In the genomic region with DNA sequence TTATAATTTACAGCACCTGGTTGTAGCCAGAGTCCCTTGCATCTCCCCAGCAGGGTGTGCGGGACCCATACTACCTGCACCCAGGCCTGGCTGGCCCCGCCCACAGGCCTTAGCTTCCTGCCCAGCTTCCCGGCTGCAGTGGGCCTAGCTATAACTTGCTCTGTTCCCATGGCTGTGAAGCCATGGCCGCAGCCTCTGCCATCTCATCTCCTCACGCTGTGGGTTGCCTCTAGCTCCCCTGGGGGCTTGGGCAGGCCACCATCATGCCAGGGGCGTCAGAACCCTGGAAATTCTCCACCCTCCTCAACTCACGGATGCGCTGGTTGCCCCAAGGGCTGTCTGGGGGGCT, we compare ENCODE assay signal across 18 cellular contexts. TPM values are rescaled to one million over a fixed set of nuclear protein-coding genes. Genes with fewer than 3 reads are reported as not detected.
DNase-seq lines count a peak whose midpoint lies in the region; ATAC-seq, FAIRE-seq and TF ChIP-seq lines count a peak whose summit lies in the region.
"Had no signal": no experiment of that assay in that cellular context is flagged by ENCODE, and none has a peak within 500 bp of the region (broad histone marks: within the 10 kb centered on the region; RNA-seq: fewer than 3 reads in every experiment).

No MANE protein-coding gene starts in this region.

- H2AFZ ChIP-seq in astrocyte (ENCODE audit: low read depth, low read length): no peak overlapping the region

- H3K79me2 ChIP-seq in astrocyte (ENCODE audit: insufficient read depth, low read length): no peaks in the 10 kb centered on the region

- H3K4me1 ChIP-seq in HUES48 (ENCODE audit: control insufficient read depth, insufficient read depth, low read length) (peaks cover 57% of the 10 kb centered on the region), astrocyte (ENCODE audit: insufficient read depth, low read length) (peaks cover 32% of the 10 kb centered on the region), iPS-20b (ENCODE audit: insufficient read depth, low read length) (peaks cover 49% of the 10 kb centered on the region), skeletal muscle tissue (ENCODE audit: control insufficient read depth in 3 of 3, insufficient read depth in 3 of 3, low read length in 3 of 3) (peaks cover 21 to 24% (median 23%) of the 10 kb centered on the region in 3 donors)

- H3K27ac ChIP-seq in HUES48 (ENCODE audit: low read depth, low read length) (peak overlapping the region; percentile 99), astrocyte (ENCODE audit: low read depth, low read length) (peak overlapping the region; percentile 84), iPS-20b (ENCODE audit: low read length) (peak overlapping the region; percentile 100), skeletal muscle tissue (ENCODE audit: low read depth, low read length) (peak overlapping the region; percentile 59)

- no peaks in the 10 kb centered on the region for H3K9me3 ChIP-seq in HUES48 (ENCODE audit: control insufficient read depth, insufficient read depth, low read length)
- H3K9me3 ChIP-seq in astrocyte (ENCODE audit: insufficient read depth, low read depth, low read length): no peaks in the 10 kb centered on the region
- H3K9me3 ChIP-seq in iPS-20b (ENCODE audit: insufficient read depth, low read depth, low read length): no peaks in the 10 kb centered on the region
- no peaks in the 10 kb centered on the region for H3K9me3 ChIP-seq in skeletal muscle tissue (ENCODE audit: control insufficient read depth in 3 of 3, low read length in 3 of 3)
- H3K9me3 ChIP-seq: BE2C had no signal

- peak overlapping the region; percentile 71 for H3K9ac ChIP-seq in HUES48 (ENCODE audit: low read depth, low read length)
- H3K9ac ChIP-seq in astrocyte (ENCODE audit: low read length): peak overlapping the region; percentile 54
- H3K9ac ChIP-seq in iPS-20b (ENCODE audit: low read depth, low read length): peak overlapping the region; percentile 91
- H3K9ac ChIP-seq in skeletal muscle tissue (ENCODE audit: low read depth in 1 of 3, low read length in 3 of 3): no peak overlapping the region

- ATAC-seq in GM21619 (IDR thresholded peaks at IDR 0.05; ENCODE audit: unreplicated experiment) (no peak), GM18873 (IDR thresholded peaks at IDR 0.05; ENCODE audit: low FRiP score, unreplicated experiment) (no peak), HG02763 (IDR thresholded peaks at IDR 0.05; ENCODE audit: unreplicated experiment) (no peak)
- ATAC-seq: activated CD8-positive, alpha-beta T cell treated with anti-CD3 and anti-CD28 coated beads for 36 hours; GM12878; K562 had no signal

- peaks cover 2% of the 10 kb centered on the region for H3K9me3 Mint-ChIP-seq in astrocyte (ENCODE audit: unreplicated experiment)

- no peak for FAIRE-seq in astrocyte (lab: Jason Lieb, UNC)
- FAIRE-seq: GM12878, K562, urothelium cell line had no signal

- H3K4me3 ChIP-seq in HUES48 (ENCODE audit: low read depth, low read length) (no peak overlapping the region), astrocyte (ENCODE audit: insufficient read depth, low read depth, low read length) (no peak overlapping the region), iPS-20b (ENCODE audit: low read length) (peak overlapping the region; percentile 43; the same call in 1 of the 2 replicates), skeletal muscle tissue (ENCODE audit: low read length in 3 of 3) (no peak overlapping the region)
- H3K4me3 ChIP-seq: GM12878, K562, lung had no signal

- no peaks in the 10 kb centered on the region for H3K27me3 ChIP-seq in HUES48 (ENCODE audit: control insufficient read depth, insufficient read depth, low read length)
- no peaks in the 10 kb centered on the region for H3K27me3 ChIP-seq in astrocyte (ENCODE audit: insufficient read depth, low read length)
- H3K27me3 ChIP-seq in iPS-20b (ENCODE audit: insufficient read depth, low read length): no peaks in the 10 kb centered on the region
- no peaks in the 10 kb centered on the region for H3K27me3 ChIP-seq in skeletal muscle tissue (ENCODE audit: control insufficient read depth in 3 of 3, insufficient read depth in 3 of 3, low read length in 3 of 3)
- H3K27me3 ChIP-seq: BE2C had no signal

- DNase-seq in astrocyte (ENCODE audit: low read depth) (no peak), DMS 273 treated with DMSO at 0.1 percent for 48 hours (lab: John Stamatoyannopoulos, UW) (no peak)
- DNase-seq: activated CD8-positive, alpha-beta T cell treated with anti-CD3 and anti-CD28 coated beads for 36 hours; BE2C; DMS79 treated with DMSO at 0.1 percent for 48 hours; glutamatergic neuron; NCI-H1417 treated with DMSO at 0.1 percent for 48 hours; NCI-H524 had no signal

- H4K20me1 ChIP-seq in astrocyte (ENCODE audit: insufficient read depth, low read length): no peaks in the 10 kb centered on the region

- H3K4me3 Mint-ChIP-seq in astrocyte (ENCODE audit: unreplicated experiment): no peak overlapping the region
- H3K4me3 Mint-ChIP-seq: activated CD8-positive, alpha-beta T cell treated with anti-CD3 and anti-CD28 coated beads for 36 hours had no signal

- peak overlapping the region; percentile 69 for H3K4me2 ChIP-seq in astrocyte (ENCODE audit: low read length)

- H3K27ac Mint-ChIP-seq in astrocyte (ENCODE audit: unreplicated experiment): no peak overlapping the region
- H3K27ac Mint-ChIP-seq: activated CD8-positive, alpha-beta T cell treated with anti-CD3 and anti-CD28 coated beads for 36 hours had no signal

- peaks cover 26% of the 10 kb centered on the region for H3K4me1 Mint-ChIP-seq in astrocyte (ENCODE audit: low read depth, unreplicated experiment)

- H3K36me3 ChIP-seq in HUES48 (ENCODE audit: control insufficient read depth, insufficient read depth, low read length) (no peaks in the 10 kb centered on the region), astrocyte (ENCODE audit: insufficient read depth, low read length) (no peaks in the 10 kb centered on the region), iPS-20b (ENCODE audit: insufficient read depth, low read depth, low read length) (no peaks in the 10 kb centered on the region), skeletal muscle tissue (ENCODE audit: control insufficient read depth in 3 of 3, insufficient read depth in 3 of 3, low read length in 3 of 3) (no peaks in the 10 kb centered on the region)
- H3K36me3 ChIP-seq: BE2C had no signal

- no peaks in the 10 kb centered on the region for H3K27me3 Mint-ChIP-seq in astrocyte (ENCODE audit: low read depth, unreplicated experiment)
- H3K27me3 Mint-ChIP-seq: activated CD8-positive, alpha-beta T cell treated with anti-CD3 and anti-CD28 coated beads for 36 hours had no signal

- TF ChIP-seq CTCF in astrocyte (IDR thresholded peaks at IDR 0.05; ENCODE audit: insufficient read depth, low read depth, low read length): no peak

- peaks cover 2% of the 10 kb centered on the region for H3K36me3 Mint-ChIP-seq in astrocyte (ENCODE audit: low read depth, unreplicated experiment)

RNA-seq across cellular contexts. Expression of gene SORBS2, which starts 26.1 kb away (rescaled TPM):
- total RNA-seq in astrocyte: 96.1 and 97.4 TPM in 2 replicates
- total RNA-seq in skeletal muscle tissue: 14.1 TPM
- total RNA-seq: activated CD8-positive, alpha-beta T cell treated with anti-CD3 and anti-CD28 coated beads for 36 hours had no signal

Comparison
In these comparisons a context has a peak if more than half of its experiments do, and no peak if none do; other contexts are left out.
1. H3K9ac ChIP-seq: peak in HUES48 (single experiment), astrocyte (single experiment) and iPS-20b (single experiment); none in skeletal muscle tissue (0 of 3).
2. Peak in every context shown above with its lines, with median percentiles within 50 percentile points of each other: H3K27ac ChIP-seq.